In genomic region chr11:62370743-62371440, GRCh38 we compare ENCODE assay signal across 13 cellular contexts. TPM values are rescaled to one million over a fixed set of nuclear protein-coding genes. Genes with fewer than 3 reads are reported as not detected.
DNase-seq lines count a peak whose midpoint lies in the region; ATAC-seq and TF ChIP-seq lines count a peak whose summit lies in the region.
"Had no signal": no experiment of that assay in that cellular context is flagged by ENCODE, and none has a peak within 500 bp of the region (broad histone marks: within the 10 kb centered on the region; RNA-seq: fewer than 3 reads in every experiment).

No MANE protein-coding gene starts in this region.

- TF ChIP-seq CTCF in testis (IDR thresholded peaks at IDR 0.05), result no peak

- H3K27ac ChIP-seq in mucosa of rectum (ENCODE audit: low read depth in 2 of 2, low read length in 2 of 2) (peak overlapping the region; percentile 76 to 84), testis (no peak overlapping the region)
- H3K27ac ChIP-seq: adrenal gland had no signal

- TF ChIP-seq POLR2A in testis (IDR thresholded peaks at IDR 0.05), result no peak

- POLR2A ChIA-PET in activated CD4-positive, alpha-beta T cell treated with anti-CD3 and anti-CD28 coated beads for 36 hours (lab: Charles Lee), result no interaction called here

- no peaks in the 10 kb centered on the region for H3K27me3 ChIP-seq in mucosa of rectum (ENCODE audit: control insufficient read depth in 2 of 2, insufficient read depth in 2 of 2, low read length in 2 of 2)
- H3K27me3 ChIP-seq in testis, result no peaks in the 10 kb centered on the region
- H3K27me3 ChIP-seq: adrenal gland had no signal

- peak; percentile 78 for DNase-seq in activated CD4-positive, alpha-beta T cell treated with anti-CD3 and anti-CD28 coated beads for 36 hours
- no peak for DNase-seq in activated CD4-positive, alpha-beta T cell treated with anti-CD3 and anti-CD28 coated beads for 1 hour
- peak; percentile 16 for DNase-seq in activated effector memory CD4-positive, alpha-beta T cell treated with Interleukin-2 at 50 U/mL for 16 hours
- DNase-seq in testis (no peak), posterior vena cava (ENCODE audit: low spot score) (no peak), epidermal melanocyte (ENCODE audit: insufficient read length, low spot score) (no peak)
- DNase-seq: 8988T, adrenal gland, Karpas-422, OCI-M1 had no signal

- 47 to 58% methylated on average over 23 to 39 of the region's 39 CpGs for WGBS in testis, 2 donors

- H3K4me3 Mint-ChIP-seq in activated CD4-positive, alpha-beta T cell treated with anti-CD3 and anti-CD28 coated beads for 36 hours, result peak overlapping the region; percentile 58
- H3K4me3 Mint-ChIP-seq: type B pancreatic cell had no signal

- peak overlapping the region in 1 of 2 donors; percentile 50 for H3K9ac ChIP-seq in mucosa of rectum (ENCODE audit: low read depth in 1 of 2, low read length in 2 of 2)

- H3K9me3 ChIP-seq in mucosa of rectum (ENCODE audit: control insufficient read depth in 2 of 2, low read length in 2 of 2), result no peaks in the 10 kb centered on the region
- no peaks in the 10 kb centered on the region for H3K9me3 ChIP-seq in testis
- H3K9me3 ChIP-seq: adrenal gland had no signal

- no peaks in the 10 kb centered on the region for H3K27me3 Mint-ChIP-seq in activated CD4-positive, alpha-beta T cell treated with anti-CD3 and anti-CD28 coated beads for 36 hours

- CTCF ChIA-PET in activated CD4-positive, alpha-beta T cell treated with anti-CD3 and anti-CD28 coated beads for 36 hours (lab: Charles Lee), result interaction anchor here (0.6 to 1.6 kb wide), 5 partner anchors 18 to 109 kb away, joined by 3 to 7 read pairs (median 4); no protein-coding TSS in a partner anchor

- no peaks in the 10 kb centered on the region for H3K36me3 Mint-ChIP-seq in activated CD4-positive, alpha-beta T cell treated with anti-CD3 and anti-CD28 coated beads for 36 hours (ENCODE audit: low read depth)
- H3K36me3 Mint-ChIP-seq: type B pancreatic cell had no signal

- peaks cover 9 to 14% of the 10 kb centered on the region in 2 donors for H3K4me1 ChIP-seq in mucosa of rectum (ENCODE audit: control insufficient read depth in 2 of 2, insufficient read depth in 2 of 2, low read length in 2 of 2)
- no peaks in the 10 kb centered on the region for H3K4me1 ChIP-seq in testis
- H3K4me1 ChIP-seq: adrenal gland had no signal

- H3K9me3 Mint-ChIP-seq in activated CD4-positive, alpha-beta T cell treated with anti-CD3 and anti-CD28 coated beads for 36 hours (ENCODE audit: low read depth), result no peaks in the 10 kb centered on the region
- H3K9me3 Mint-ChIP-seq: type B pancreatic cell had no signal

- H3K27ac Mint-ChIP-seq in activated CD4-positive, alpha-beta T cell treated with anti-CD3 and anti-CD28 coated beads for 36 hours, result peak overlapping the region; percentile 94
- H3K27ac Mint-ChIP-seq: type B pancreatic cell had no signal

- H3K4me1 Mint-ChIP-seq in activated CD4-positive, alpha-beta T cell treated with anti-CD3 and anti-CD28 coated beads for 36 hours, result peaks cover 7% of the 10 kb centered on the region

- H3K36me3 ChIP-seq in mucosa of rectum (ENCODE audit: control insufficient read depth in 2 of 2, insufficient read depth in 2 of 2, low read length in 2 of 2) (no peaks in the 10 kb centered on the region), testis (ENCODE audit: low read depth, missing control alignments) (no peaks in the 10 kb centered on the region)
- H3K36me3 ChIP-seq: adrenal gland had no signal

- H3K4me3 ChIP-seq in mucosa of rectum (ENCODE audit: low read length in 2 of 2) (peak overlapping the region; percentile 4 to 54), testis (peak overlapping the region; percentile 12 to 24)
- H3K4me3 ChIP-seq: adrenal gland had no signal

- intact Hi-C loops in activated CD4-positive, alpha-beta T cell treated with anti-CD3 and anti-CD28 coated beads for 36 hours (cut with DNase I, micrococcal nuclease), result loop anchor here in 1 of 2 experiments (2.0 kb wide), 1 partner anchor 30 kb away; no protein-coding TSS in a partner anchor
- intact Hi-C loops in testis (cut with DNase I; ENCODE audit: low total_unique reads) (no loop called here), posterior vena cava (cut with DNase I) (no loop called here)

- ATAC-seq in activated CD4-positive, alpha-beta T cell treated with anti-CD3 and anti-CD28 coated beads for 36 hours, result peak; percentile 94
- ATAC-seq in HG03025 (IDR thresholded peaks at IDR 0.05; ENCODE audit: low FRiP score, unreplicated experiment), result no peak

RNA-seq across cellular contexts. Expression of gene ASRGL1, which starts 33.6 kb away (rescaled TPM):
- total RNA-seq in activated CD4-positive, alpha-beta T cell treated with anti-CD3 and anti-CD28 coated beads for 36 hours, result 1 to 10 TPM; 1.2 to 1.3 TPM
- total RNA-seq in testis (100 to 1,000 TPM; 101 to 119 TPM), posterior vena cava (10 to 100 TPM in 1 of 2 donors, 1 to 10 TPM in 1; 5.5 to 13.3 TPM)
- 295 TPM for polyA plus RNA-seq in testis (ENCODE audit: insufficient read depth, low read depth, low replicate concordance)

RNA-seq across cellular contexts. Expression of gene SCGB1A1, which starts 47.9 kb away (rescaled TPM):
- total RNA-seq in activated CD4-positive, alpha-beta T cell treated with anti-CD3 and anti-CD28 coated beads for 36 hours, result not detected
- total RNA-seq in testis (not detected), posterior vena cava (not detected)
- not detected for polyA plus RNA-seq in testis (ENCODE audit: insufficient read depth, low read depth, low replicate concordance)

Comparison
In these comparisons a context has a peak if more than half of its experiments do, and no peak if none do; other contexts are left out.
1. DNase-seq: peak in activated CD4-positive, alpha-beta T cell treated with anti-CD3 and anti-CD28 coated beads for 36 hours (single experiment) and activated effector memory CD4-positive, alpha-beta T cell treated with Interleukin-2 at 50 U/mL for 16 hours (single experiment); none in activated CD4-positive, alpha-beta T cell treated with anti-CD3 and anti-CD28 coated beads for 1 hour (single experiment), testis (single experiment), posterior vena cava (single experiment) and epidermal melanocyte (single experiment).
2. H3K27ac ChIP-seq: peak in mucosa of rectum (2 of 2); none in testis (0 of 2).
3. RNA of gene ASRGL1, which starts 33.6 kb away (total RNA-seq): 101 to 119 TPM in testis; 5.5 to 13.3 TPM in posterior vena cava and 1.2 to 1.3 TPM in activated CD4-positive, alpha-beta T cell treated with anti-CD3 and anti-CD28 coated beads for 36 hours; every median in the first group is over 4 times any median in the second.